ENCODE assay signal across 8 cellular contexts in the genomic region with DNA sequence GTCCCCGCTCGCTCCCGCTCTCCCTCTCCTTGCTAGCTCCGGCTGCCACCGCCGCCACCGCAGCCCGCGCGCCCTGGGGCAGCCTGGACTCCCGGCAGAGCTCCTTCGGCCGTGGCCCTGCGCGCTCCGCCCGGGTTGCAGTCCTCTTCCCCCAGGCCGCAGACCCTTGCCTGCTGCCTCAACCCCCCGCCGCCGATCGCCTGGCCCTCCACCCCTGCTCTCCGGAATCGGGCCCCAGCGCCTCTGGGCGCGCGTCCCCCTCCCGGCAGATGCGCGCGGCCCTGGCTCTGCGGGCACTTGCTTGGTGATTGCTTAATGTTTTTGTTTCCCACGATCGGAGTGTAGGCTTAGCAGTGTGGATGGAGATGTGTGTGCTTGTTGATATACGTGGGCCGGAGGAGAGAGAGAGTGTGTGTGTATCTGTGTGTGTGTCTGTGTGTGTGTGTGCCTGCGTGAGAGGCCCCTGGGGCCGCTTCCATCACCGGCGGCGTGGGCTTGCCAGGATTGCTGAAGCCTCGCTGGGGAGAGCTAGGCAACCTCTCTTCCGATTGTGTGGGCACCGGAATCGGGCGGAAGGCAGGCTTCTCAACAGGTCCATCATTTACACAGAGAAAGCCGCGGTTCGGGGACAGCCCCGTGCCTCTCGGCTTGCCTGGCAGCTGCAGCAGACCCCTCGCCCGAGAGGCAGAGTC. TPM values are rescaled to one million over a fixed set of nuclear protein-coding genes. Genes with fewer than 3 reads are reported as not detected.
DNase-seq lines count a peak whose midpoint lies in the region; ATAC-seq and TF ChIP-seq lines count a peak whose summit lies in the region.

No MANE protein-coding gene starts in this region.

- peak overlapping the region in 3 of 4 donors; percentile 10 to 37 (median 36) for H3K4me3 ChIP-seq in sigmoid colon
- H3K4me3 ChIP-seq in adrenal gland = peak overlapping the region in 2 of 4 donors; percentile 6 to 39

- H3K4me3 Mint-ChIP-seq in activated T-helper 2 cell treated with anti-CD3 and anti-CD28 coated beads, Interferon-gamma antibody, Interleukin-2, Interleukin-4, amounts not matched to agents 10 μg/mL and 5 μg/mL and 100 μg/mL, durations not matched to agents 14 hours and 24 hours and 36 hours (ENCODE audit: low read depth) = peak overlapping the region; percentile 28

- 2 to 3% methylated on average over 54 of the region's 54 CpGs for WGBS in sigmoid colon, 2 donors
- WGBS in adrenal gland, 4 donors = 2 to 6% (median 4%) methylated on average over 15 to 54 of the region's 54 CpGs

- H3K27ac Mint-ChIP-seq in activated T-helper 2 cell treated with anti-CD3 and anti-CD28 coated beads, Interferon-gamma antibody, Interleukin-2, Interleukin-4, amounts not matched to agents 10 μg/mL and 5 μg/mL and 100 μg/mL, durations not matched to agents 14 hours and 24 hours and 36 hours = no peak overlapping the region

- H3K27ac ChIP-seq in sigmoid colon = peak overlapping the region in 1 of 4 donors; percentile 31
- peak overlapping the region in 1 of 5 donors; percentile 40 for H3K27ac ChIP-seq in adrenal gland

- peaks cover 50 to 79% (median 71%) of the 10 kb centered on the region in 3 donors for H3K27me3 ChIP-seq in sigmoid colon
- peaks cover 33% of the 10 kb centered on the region for H3K27me3 ChIP-seq in adrenal gland

- intact Hi-C loops in activated T-helper 2 cell treated with anti-CD3 and anti-CD28 coated beads, Interferon-gamma antibody, Interleukin-2, Interleukin-4, amounts not matched to agents 10 μg/mL and 5 μg/mL and 100 μg/mL, durations not matched to agents 14 hours and 24 hours and 36 hours (cut with micrococcal nuclease) = loop anchor here (5.0 to 10.0 kb wide), 3 partner anchors 178 to 390 kb away; a partner anchor contains a TSS
- intact Hi-C loops in left ventricle myocardium superior (cut with micrococcal nuclease) (loop anchor here (10.0 kb wide), 1 partner anchor 208 kb away; no protein-coding TSS in a partner anchor), sigmoid colon (cut with DNase I) (loop anchor here (10.0 kb wide), 1 partner anchor 728 kb away; no protein-coding TSS in a partner anchor), adrenal gland (cut with DNase I) (loop anchor here (5.0 to 10.0 kb wide), 3 partner anchors 178 to 330 kb away; no protein-coding TSS in a partner anchor)

- TF ChIP-seq CTCF in sigmoid colon (IDR thresholded peaks at IDR 0.05) = no peak
- no peak for TF ChIP-seq CTCF in adrenal gland (IDR thresholded peaks at IDR 0.05)

- peaks cover 0 to 46% (median 43%) of the 10 kb centered on the region in 4 donors for H3K4me1 ChIP-seq in sigmoid colon
- peaks cover 22 to 33% of the 10 kb centered on the region in 2 donors for H3K4me1 ChIP-seq in adrenal gland (replicated peaks in 1 of 2)

- H3K9me3 ChIP-seq in sigmoid colon = no peaks in the 10 kb centered on the region
- no peaks in the 10 kb centered on the region for H3K9me3 ChIP-seq in adrenal gland (replicated peaks in 1 of 3)

- ATAC-seq in left ventricle myocardium superior (peak; percentile 16), HG02970 (IDR thresholded peaks at IDR 0.05; ENCODE audit: low FRiP score, unreplicated experiment) (no peak)

- H3K36me3 ChIP-seq in sigmoid colon = no peaks in the 10 kb centered on the region
- no peaks in the 10 kb centered on the region for H3K36me3 ChIP-seq in adrenal gland (replicated peaks in 1 of 2)

- H3K27me3 Mint-ChIP-seq in activated T-helper 2 cell treated with anti-CD3 and anti-CD28 coated beads, Interferon-gamma antibody, Interleukin-2, Interleukin-4, amounts not matched to agents 10 μg/mL and 5 μg/mL and 100 μg/mL, durations not matched to agents 14 hours and 24 hours and 36 hours (ENCODE audit: low read depth) = peaks cover 58% of the 10 kb centered on the region

- no peaks in the 10 kb centered on the region for H3K36me3 Mint-ChIP-seq in activated T-helper 2 cell treated with anti-CD3 and anti-CD28 coated beads, Interferon-gamma antibody, Interleukin-2, Interleukin-4, amounts not matched to agents 10 μg/mL and 5 μg/mL and 100 μg/mL, durations not matched to agents 14 hours and 24 hours and 36 hours (ENCODE audit: low read depth)

- peaks cover 10% of the 10 kb centered on the region for H3K4me1 Mint-ChIP-seq in activated T-helper 2 cell treated with anti-CD3 and anti-CD28 coated beads, Interferon-gamma antibody, Interleukin-2, Interleukin-4, amounts not matched to agents 10 μg/mL and 5 μg/mL and 100 μg/mL, durations not matched to agents 14 hours and 24 hours and 36 hours (ENCODE audit: low read depth)

- TF ChIP-seq POLR2A in sigmoid colon (IDR thresholded peaks at IDR 0.05) (no peak), adrenal gland (IDR thresholded peaks at IDR 0.05) (no peak)

- DNase-seq in Ammon's horn (ENCODE audit: low spot score) = peak; percentile 35
- peak; percentile 17 for DNase-seq in LHCN-M2 (ENCODE audit: low read depth)
- no peak for DNase-seq in activated T-helper 2 cell treated with anti-CD3 and anti-CD28 coated beads, Interferon-gamma antibody, Interleukin-2, Interleukin-4, amounts not matched to agents 10 μg/mL and 5 μg/mL and 100 μg/mL, durations not matched to agents 14 hours and 24 hours and 36 hours (ENCODE audit: low spot score)
- DNase-seq in left ventricle myocardium superior = peak; percentile 44
- DNase-seq in sigmoid colon = no peak
- DNase-seq in adrenal gland = no peak
- DNase-seq in NCI-H1436 (lab: John Stamatoyannopoulos, UW) = no peak

- no peak for TF ChIP-seq EP300 in sigmoid colon (IDR thresholded peaks at IDR 0.05)

- H3K9me3 Mint-ChIP-seq in activated T-helper 2 cell treated with anti-CD3 and anti-CD28 coated beads, Interferon-gamma antibody, Interleukin-2, Interleukin-4, amounts not matched to agents 10 μg/mL and 5 μg/mL and 100 μg/mL, durations not matched to agents 14 hours and 24 hours and 36 hours = no peaks in the 10 kb centered on the region

RNA-seq across cellular contexts. Expression of a gene that starts 0.9 kb away (rescaled TPM):
- 0.26 and 0.46 TPM in 2 replicates for total RNA-seq in LHCN-M2 (2014; rRNA removed)
- polyA plus RNA-seq in LHCN-M2 (2012) = 2.0 TPM
- total RNA-seq in activated T-helper 2 cell treated with anti-CD3 and anti-CD28 coated beads, Interferon-gamma antibody, Interleukin-2, Interleukin-4, amounts not matched to agents 10 μg/mL and 5 μg/mL and 100 μg/mL, durations not matched to agents 14 hours and 24 hours and 36 hours = not detected in 2 replicates
- 2.8 TPM for total RNA-seq in left ventricle myocardium superior
- 1 to 10 TPM in 3 of 4 donors, under 1 TPM in 1; 0.99 to 1.8 (median 1.2) TPM for total RNA-seq in sigmoid colon
- polyA plus RNA-seq in sigmoid colon = 1 to 10 TPM in 1 of 3 donors, under 1 TPM in 1, not detected in 1; 0.60 to 1.4 TPM
- 1 to 10 TPM; 1.1 to 9.1 (median 6.8) TPM for total RNA-seq in adrenal gland
- polyA plus RNA-seq in adrenal gland = 1 to 10 TPM; 2.4 to 8.7 (median 8.5) TPM

Comparison
In these comparisons a context has a peak if more than half of its experiments do, and no peak if none do; other contexts are left out.
1. DNase-seq: peak in Ammon's horn (single experiment), LHCN-M2 (single experiment) and left ventricle myocardium superior (single experiment); none in activated T-helper 2 cell treated with anti-CD3 and anti-CD28 coated beads, Interferon-gamma antibody, Interleukin-2, Interleukin-4, amounts not matched to agents 10 μg/mL and 5 μg/mL and 100 μg/mL, durations not matched to agents 14 hours and 24 hours and 36 hours (single experiment), sigmoid colon (single experiment), adrenal gland (0 of 7) and NCI-H1436 (single experiment).